In the genomic region with DNA sequence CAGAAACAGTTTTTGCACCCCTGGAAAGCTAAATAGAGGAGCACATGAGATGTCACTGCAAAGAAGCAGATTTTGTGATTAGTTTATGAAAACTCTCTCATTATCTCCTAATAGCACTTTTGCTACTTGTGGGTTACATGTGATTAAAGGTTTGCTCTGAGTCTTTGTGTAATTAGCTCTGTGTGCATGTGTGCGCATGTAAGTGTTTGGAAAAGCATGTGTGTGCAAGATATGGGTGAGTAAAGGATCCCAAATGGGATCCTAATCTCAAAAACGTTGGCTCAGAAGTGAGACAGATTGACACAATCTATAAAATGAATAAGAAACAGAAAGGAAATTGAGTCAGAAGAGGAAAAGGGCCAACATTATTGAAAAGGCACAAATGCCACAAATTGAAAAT, we compare ENCODE assay signal across 21 cellular contexts.
DNase-seq lines count a peak whose midpoint lies in the region; ATAC-seq, FAIRE-seq and TF ChIP-seq lines count a peak whose summit lies in the region.
"Had no signal": no experiment of that assay in that cellular context is flagged by ENCODE, and none has a peak within 500 bp of the region (broad histone marks: within the 10 kb centered on the region; RNA-seq: fewer than 3 reads in every experiment).

No MANE protein-coding gene starts in this region.

- no peak for ATAC-seq in Panc1
- no peak for ATAC-seq in HG02571 (IDR thresholded peaks at IDR 0.05; ENCODE audit: unreplicated experiment)
- ATAC-seq: A549, HCT116 had no signal

- H3K4ac ChIP-seq in mesendoderm (ENCODE audit: low read depth, low read length): no peak overlapping the region

- no peaks in the 10 kb centered on the region for H3K36me3 ChIP-seq in Panc1 (ENCODE audit: control insufficient read depth, insufficient read depth, low read length)
- no peaks in the 10 kb centered on the region for H3K36me3 ChIP-seq in bronchial epithelial cell (ENCODE audit: control insufficient read depth, insufficient read depth, low read length)
- H3K36me3 ChIP-seq in mesendoderm (ENCODE audit: control insufficient read depth, insufficient read depth, low read length): no peaks in the 10 kb centered on the region
- H3K36me3 ChIP-seq: BE2C; BLaER1 treated with 17β-estradiol and CSF1 and Interleukin-3, amounts not matched to agents 10 nM and 100 nM had no signal

- no peak overlapping the region for H4K8ac ChIP-seq in mesendoderm (ENCODE audit: low read depth, low read length)

- TF ChIP-seq CTCF in Panc1 (IDR thresholded peaks at IDR 0.05): no peak
- TF ChIP-seq CTCF in bronchial epithelial cell (IDR thresholded peaks at IDR 0.05; ENCODE audit: insufficient read depth, low read length, severe bottlenecking): no peak

- H2BK120ac ChIP-seq in mesendoderm (ENCODE audit: low read depth, low read length): no peak overlapping the region

- no peak overlapping the region for H3K56ac ChIP-seq in mesendoderm (ENCODE audit: low read length)

- no peak overlapping the region for H3K9ac ChIP-seq in mesendoderm (ENCODE audit: low read length)
- H3K9ac ChIP-seq: BLaER1 treated with 17β-estradiol and CSF1 and Interleukin-3, amounts not matched to agents 10 nM and 100 nM; GM23248 had no signal

- no peak overlapping the region for H2BK5ac ChIP-seq in mesendoderm (ENCODE audit: low read length)

- no peaks in the 10 kb centered on the region for H3K79me2 ChIP-seq in mesendoderm (ENCODE audit: control insufficient read depth, insufficient read depth, low read length)

- no peaks in the 10 kb centered on the region for H3K79me1 ChIP-seq in mesendoderm (ENCODE audit: low read length)

- no peaks in the 10 kb centered on the region for H3K9me3 ChIP-seq in Panc1 (ENCODE audit: control insufficient read depth, insufficient read depth, low read depth, low read length)
- H3K9me3 ChIP-seq: A549, BE2C had no signal

- BruUV-seq in Panc1 (replicated peaks; lab: Mats Ljungman, UMichigan): no TSS peak

- POLR2A ChIA-PET in Panc1 (lab: Charles Lee): no interaction called here

- H4K5ac ChIP-seq in mesendoderm (ENCODE audit: low read length): no peak overlapping the region

- DNase-seq in Panc1 (ENCODE audit: low read depth, low spot score) (no peak), bronchial epithelial cell (ENCODE audit: low read depth) (peak; percentile 91), mesendoderm (no peak), HK-2 (ENCODE audit: unreplicated experiment) (no peak), iPS-NIHi11 (ENCODE audit: low spot score) (no peak)
- DNase-seq: 8988T; ACHN; AML-193; BE2C; Calu3; CD4-positive, alpha-beta memory T cell; COR-L47; DMS153; DND-41; GM23248; H9 had no signal

- FAIRE-seq in bronchial epithelial cell (lab: Jason Lieb, UNC): no peak
- FAIRE-seq: A549, GM19239 had no signal

- H2AK5ac ChIP-seq in mesendoderm (ENCODE audit: low read length): no peak overlapping the region

- H3K27me3 ChIP-seq in Panc1 (ENCODE audit: control insufficient read depth, insufficient read depth, low read length) (no peaks in the 10 kb centered on the region), bronchial epithelial cell (ENCODE audit: control insufficient read depth, insufficient read depth, low read length) (no peaks in the 10 kb centered on the region), mesendoderm (ENCODE audit: insufficient read depth, low read length, poor library complexity) (no peaks in the 10 kb centered on the region)
- H3K27me3 ChIP-seq: BE2C; BLaER1 treated with 17β-estradiol and CSF1 and Interleukin-3, amounts not matched to agents 10 nM and 100 nM had no signal

- intact Hi-C loops in Panc1 (cut with micrococcal nuclease; ENCODE audit: unreplicated experiment): no loop called here

- CTCF ChIA-PET in Panc1 (lab: Charles Lee): no interaction called here

- WGBS in mesendoderm (ENCODE audit: extremely low coverage, insufficient coverage, low lambda C conversion rate): no CpG with 5 or more reads among the region's 2 CpGs

- peak overlapping the region; percentile 62; the same call in 1 of the 2 replicates for H3K27ac ChIP-seq in Panc1 (ENCODE audit: low read length)
- H3K27ac ChIP-seq in mesendoderm (ENCODE audit: low read depth, low read length): no peak overlapping the region
- H3K27ac ChIP-seq: BLaER1 treated with 17β-estradiol and CSF1 and Interleukin-3, amounts not matched to agents 10 nM and 100 nM; GM23248 had no signal

- peaks cover 2% of the 10 kb centered on the region; the same call in 1 of the 2 replicates for H3K4me1 ChIP-seq in Panc1 (ENCODE audit: control insufficient read depth, insufficient read depth, low read length)
- H3K4me1 ChIP-seq in mesendoderm (ENCODE audit: control insufficient read depth, low read depth, low read length): no peaks in the 10 kb centered on the region
- H3K4me1 ChIP-seq: BE2C; BLaER1 treated with 17β-estradiol and CSF1 and Interleukin-3, amounts not matched to agents 10 nM and 100 nM had no signal

- in situ Hi-C loops in Panc1 (cut with HindIII; ENCODE audit: low pct_unique_long_range_greater_than_20kb, low sequenced_read_pairs): no loop called here

- H3K4me2 ChIP-seq in mesendoderm (ENCODE audit: low read length): no peak overlapping the region
- H3K4me2 ChIP-seq: A549; BLaER1 treated with 17β-estradiol and CSF1 and Interleukin-3, amounts not matched to agents 10 nM and 100 nM had no signal

- H3K18ac ChIP-seq in mesendoderm (ENCODE audit: low read length): no peak overlapping the region

- H2BK15ac ChIP-seq in mesendoderm (replicated peaks; ENCODE audit: low read depth): peak overlapping the region; percentile 61

- no peak overlapping the region for H3K23ac ChIP-seq in mesendoderm (ENCODE audit: low read length)

- H3K4me3 ChIP-seq in Panc1 (ENCODE audit: low read depth in 2 of 2, low read length in 2 of 2) (no peak overlapping the region), bronchial epithelial cell (ENCODE audit: low read depth, low read length) (no peak overlapping the region), mesendoderm (ENCODE audit: low read length) (no peak overlapping the region)
- H3K4me3 ChIP-seq: A549; BLaER1 treated with 17β-estradiol and CSF1 and Interleukin-3, amounts not matched to agents 10 nM and 100 nM; GM23248 had no signal
